Comparison of ENCODE assay signal across 8 cellular contexts in the genomic region with DNA sequence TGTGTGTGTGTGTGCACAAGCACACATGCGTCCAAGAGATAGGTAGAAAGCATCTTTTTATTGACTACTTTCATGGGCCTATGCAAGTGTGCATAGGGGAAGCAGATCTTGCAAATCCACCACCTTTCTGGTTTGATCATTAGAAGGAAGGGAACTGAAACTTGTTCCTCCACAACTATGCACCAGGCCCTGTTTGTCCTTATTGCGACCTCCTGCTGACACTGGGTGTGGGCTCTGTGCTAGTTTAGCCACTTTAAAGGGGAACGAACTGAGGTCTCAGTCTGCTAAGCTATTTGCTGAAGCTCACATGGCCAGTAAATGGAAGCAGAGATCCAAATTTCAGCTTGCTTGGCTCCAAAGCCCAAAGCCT. TPM values are rescaled to one million over a fixed set of nuclear protein-coding genes. Genes with fewer than 3 reads are reported as not detected.
DNase-seq lines count a peak whose midpoint lies in the region; ATAC-seq lines count a peak whose summit lies in the region.

No MANE protein-coding gene starts in this region.

- H3K14ac ChIP-seq in neuronal stem cell (ENCODE audit: low read length) = no peak overlapping the region

- H3K4me3 ChIP-seq in neuronal stem cell (ENCODE audit: low read length in 2 of 2) = no peak overlapping the region

- H2BK12ac ChIP-seq in neuronal stem cell (ENCODE audit: low read length) = no peak overlapping the region

- no peak overlapping the region for H2BK5ac ChIP-seq in neuronal stem cell (ENCODE audit: low read length)

- H3K4me1 ChIP-seq in neuronal stem cell (ENCODE audit: control insufficient read depth in 2 of 2, insufficient read depth in 1 of 2, low read depth in 1 of 2, low read length in 2 of 2) = peaks cover 0 to 6% of the 10 kb centered on the region in 2 donors

- H3K4me2 ChIP-seq in neuronal stem cell (ENCODE audit: insufficient read depth, low read length, poor library complexity, severe bottlenecking) = no peak overlapping the region

- H2BK120ac ChIP-seq in neuronal stem cell (ENCODE audit: low read depth, low read length) = no peak overlapping the region

- H3K9ac ChIP-seq in neuronal stem cell (ENCODE audit: low read depth, low read length, poor library complexity) = no peak overlapping the region

- no peak overlapping the region for H4K8ac ChIP-seq in neuronal stem cell (ENCODE audit: low read depth, low read length)

- H3K4ac ChIP-seq in neuronal stem cell (ENCODE audit: low read length) = no peak overlapping the region

- no peak overlapping the region for H3K23ac ChIP-seq in neuronal stem cell (ENCODE audit: low read depth, low read length, poor library complexity)

- peak overlapping the region; percentile 42 for H3K18ac ChIP-seq in neuronal stem cell (ENCODE audit: low read length)

- no peaks in the 10 kb centered on the region for H3K9me3 ChIP-seq in neuronal stem cell (replicated peaks in 1 of 2; ENCODE audit: control insufficient read depth in 2 of 2, insufficient read depth in 1 of 2, low read depth in 1 of 2, low read length in 2 of 2)

- no peak overlapping the region for H4K91ac ChIP-seq in neuronal stem cell (ENCODE audit: low read depth, low read length, poor library complexity)

- H2AFZ ChIP-seq in neuronal stem cell (ENCODE audit: low read length) = no peak overlapping the region

- peaks cover 11% of the 10 kb centered on the region for H3K4me1 Mint-ChIP-seq in activated T-cell treated with anti-CD3 and anti-CD28 coated beads, Interleukin-2, amount 50 U/mL, for 24 hours (ENCODE audit: low read depth)

- ATAC-seq in GM18909 (IDR thresholded peaks at IDR 0.05; ENCODE audit: poor library complexity, unreplicated experiment) (peak; percentile 91), HG02798 (IDR thresholded peaks at IDR 0.05; ENCODE audit: poor library complexity, unreplicated experiment) (peak; percentile 86)

- no peak overlapping the region for H2BK15ac ChIP-seq in neuronal stem cell (ENCODE audit: low read length)

- H3K36me3 ChIP-seq in neuronal stem cell (replicated peaks in 1 of 2; ENCODE audit: control insufficient read depth in 2 of 2, insufficient read depth in 2 of 2, low read length in 2 of 2) = no peaks in the 10 kb centered on the region

- H3K27me3 ChIP-seq in neuronal stem cell (ENCODE audit: control insufficient read depth in 3 of 3, insufficient read depth in 3 of 3, low read depth in 1 of 3, low read length in 3 of 3) = peaks cover 0 to 63% (median 0%) of the 10 kb centered on the region in 3 experiments

- no peak overlapping the region for H3K27ac ChIP-seq in neuronal stem cell (replicated peaks; ENCODE audit: low read length)

- no peak overlapping the region for H3K27ac Mint-ChIP-seq in activated T-cell treated with anti-CD3 and anti-CD28 coated beads, Interleukin-2, amount 50 U/mL, for 24 hours

- H3K4me3 Mint-ChIP-seq in activated T-cell treated with anti-CD3 and anti-CD28 coated beads, Interleukin-2, amount 50 U/mL, for 24 hours = no peak overlapping the region

- H3K9me3 Mint-ChIP-seq in activated T-cell treated with anti-CD3 and anti-CD28 coated beads, Interleukin-2, amount 50 U/mL, for 24 hours = no peaks in the 10 kb centered on the region

- DNase-seq in MV-4-11 (lab: John Stamatoyannopoulos, UW) (peak; percentile 96), neuronal stem cell (ENCODE audit: low spot score) (no peak), GM19240 (ENCODE audit: insufficient read length, low spot score) (no peak), NCI-H1105 (lab: John Stamatoyannopoulos, UW) (no peak)
- no peak for DNase-seq in activated T-cell treated with anti-CD3 and anti-CD28 coated beads, Interleukin-2, amount 50 U/mL, for 24 hours
- no peak for DNase-seq in activated CD4-positive, CD25-positive, alpha-beta regulatory T cell (lab: John Stamatoyannopoulos, UW)

- no CpG with 5 or more reads among the region's 3 CpGs for WGBS in neuronal stem cell (ENCODE audit: extremely low coverage in 2 of 2, insufficient read length in 2 of 2, insufficient replicate concordance in 1 of 2), 2 donors

- H3K27me3 Mint-ChIP-seq in activated T-cell treated with anti-CD3 and anti-CD28 coated beads, Interleukin-2, amount 50 U/mL, for 24 hours = peaks cover 48% of the 10 kb centered on the region

- peak overlapping the region; percentile 33 for H2AK5ac ChIP-seq in neuronal stem cell (ENCODE audit: low read depth, low read length)

- no peaks in the 10 kb centered on the region for H3K36me3 Mint-ChIP-seq in activated T-cell treated with anti-CD3 and anti-CD28 coated beads, Interleukin-2, amount 50 U/mL, for 24 hours (ENCODE audit: low read depth)

- no peaks in the 10 kb centered on the region for H3K79me1 ChIP-seq in neuronal stem cell (ENCODE audit: low read depth, low read length)

RNA-seq across cellular contexts. Expression of a gene that starts 32.1 kb away (rescaled TPM):
- 7.2 TPM for polyA plus RNA-seq in neuronal stem cell (2013, experiment 1 of 2)
- polyA plus RNA-seq in neuronal stem cell (2013, experiment 2 of 2) = 7.2 TPM

RNA-seq across cellular contexts. Expression of a gene that starts 42.3 kb away (rescaled TPM):
- polyA plus RNA-seq in neuronal stem cell (2013, experiment 1 of 2) = 15.5 TPM
- 14.2 TPM for polyA plus RNA-seq in neuronal stem cell (2013, experiment 2 of 2)
